In genomic region chr1:6245086-6245868, GRCh38 we compare ENCODE assay signal across 9 cellular contexts. TPM values are rescaled to one million over a fixed set of nuclear protein-coding genes. Genes with fewer than 3 reads are reported as not detected.
DNase-seq lines count a peak whose midpoint lies in the region; ATAC-seq and TF ChIP-seq lines count a peak whose summit lies in the region.
"Had no signal": no experiment of that assay in that cellular context is flagged by ENCODE, and none has a peak within 500 bp of the region (broad histone marks: within the 10 kb centered on the region; RNA-seq: fewer than 3 reads in every experiment).

No MANE protein-coding gene starts in this region.

- H3K9me3 ChIP-seq in ES-I3 (ENCODE audit: control insufficient read depth, insufficient read depth, low read length): no peaks in the 10 kb centered on the region
- no peaks in the 10 kb centered on the region for H3K9me3 ChIP-seq in lung (ENCODE audit: control insufficient read depth in 2 of 2, insufficient read depth in 1 of 2, low read length in 1 of 2)

- H3K4me1 ChIP-seq in ES-I3 (ENCODE audit: insufficient read depth, low read length): peaks cover 8% of the 10 kb centered on the region
- H3K4me1 ChIP-seq in lung (ENCODE audit: control insufficient read depth in 2 of 2, insufficient read depth in 2 of 2, low read length in 2 of 2): peaks cover 0 to 22% of the 10 kb centered on the region in 2 donors

- ATAC-seq in HG02798 (IDR thresholded peaks at IDR 0.05; ENCODE audit: poor library complexity, unreplicated experiment) (peak; percentile 63), lung (ENCODE audit: insufficient read depth, low FRiP score) (peak; percentile 83), HG03354 (IDR thresholded peaks at IDR 0.05; ENCODE audit: poor library complexity, severe bottlenecking, unreplicated experiment) (no peak)

- H3K4me3 ChIP-seq in lung: no peak overlapping the region

- H3K9ac ChIP-seq in ES-I3 (ENCODE audit: low read depth, low read length): peak overlapping the region; percentile 55; the same call in 1 of the 2 replicates

- no peaks in the 10 kb centered on the region for H3K36me3 ChIP-seq in ES-I3 (ENCODE audit: insufficient read depth, low read length)
- H3K36me3 ChIP-seq in lung (ENCODE audit: control insufficient read depth in 2 of 2, insufficient read depth in 2 of 2, low read length in 2 of 2): no peaks in the 10 kb centered on the region

- H3K27ac ChIP-seq in lung (ENCODE audit: low read depth in 1 of 2, low read length in 1 of 2): no peak overlapping the region

- H3K27me3 ChIP-seq in lung (ENCODE audit: control insufficient read depth, insufficient read depth): peaks cover 21% of the 10 kb centered on the region

- DNase-seq in NCI-H446 treated with DMSO at 0.1 percent for 48 hours (lab: John Stamatoyannopoulos, UW) (peak; percentile 68), dermis microvascular lymphatic vessel endothelial cell (ENCODE audit: low read depth in 2 of 2) (peak; percentile 30 to 79), lung (ENCODE audit: low spot score) (peak; percentile 76)
- peak; percentile 57 to 65 for DNase-seq in activated CD4-positive, alpha-beta T cell treated with anti-CD3 and anti-CD28 coated beads, Interleukin-2, amount 50 U/mL, for 24 hours (ENCODE audit: low read depth in 1 of 2, low spot score in 1 of 2)
- peak; percentile 63 for DNase-seq in stimulated activated CD8-positive, alpha-beta memory T cell treated with anti-CD3 and anti-CD28 coated beads, Interleukin-12 subunit alpha, Interleukin-12 subunit beta, amount 100 ng/mL, for 4 hours (ENCODE audit: low read depth)

- 2 to 4% methylated on average over 56 to 79 of the region's 79 CpGs for WGBS in lung, 2 donors

- peak; percentile 82 for TF ChIP-seq CTCF in lung (IDR thresholded peaks at IDR 0.05; ENCODE audit: control extremely low read depth, extremely low read depth)

RNA-seq across cellular contexts. Expression of gene HES3, which starts 1.3 kb away (rescaled TPM):
- total RNA-seq in dermis microvascular lymphatic vessel endothelial cell (not detected in 2 replicates), lung (not detected)
- polyA plus RNA-seq in lung: not detected
- total RNA-seq: lower leg skin had no signal

RNA-seq across cellular contexts. Expression of gene ICMT, which starts 9.5 kb away (rescaled TPM):
- 74.3 and 82.3 TPM in 2 replicates for total RNA-seq in dermis microvascular lymphatic vessel endothelial cell
- 10 to 100 TPM; 30.2 to 68.5 TPM for total RNA-seq in lung
- polyA plus RNA-seq in lung: 10 to 100 TPM; 17.4 to 33.6 TPM

RNA-seq across cellular contexts. Expression of gene GPR153, which starts 15.6 kb away (rescaled TPM):
- 0.90 and 3.0 TPM in 2 replicates for total RNA-seq in dermis microvascular lymphatic vessel endothelial cell
- total RNA-seq in lung: 10 to 100 TPM in 1 of 2 donors, 1 to 10 TPM in 1; 8.0 to 17.0 TPM
- 1 to 10 TPM; 3.2 to 4.3 TPM for polyA plus RNA-seq in lung

RNA-seq across cellular contexts. Expression of gene RNF207, which starts 39.4 kb away (rescaled TPM):
- 3.3 and 4.0 TPM in 2 replicates for total RNA-seq in dermis microvascular lymphatic vessel endothelial cell
- 10 to 100 TPM; 11.1 to 14.4 TPM for total RNA-seq in lung
- 10 to 100 TPM in 1 of 2 donors, 1 to 10 TPM in 1; 8.0 to 13.5 TPM for polyA plus RNA-seq in lung

RNA-seq across cellular contexts. Expression of gene RPL22, which starts 45.9 kb away (rescaled TPM):
- 116 and 132 TPM in 2 replicates for total RNA-seq in dermis microvascular lymphatic vessel endothelial cell
- total RNA-seq in lung: 100 to 1,000 TPM; 224 to 272 TPM
- 100 to 1,000 TPM; 186 to 985 TPM for polyA plus RNA-seq in lung
